In the genomic region with DNA sequence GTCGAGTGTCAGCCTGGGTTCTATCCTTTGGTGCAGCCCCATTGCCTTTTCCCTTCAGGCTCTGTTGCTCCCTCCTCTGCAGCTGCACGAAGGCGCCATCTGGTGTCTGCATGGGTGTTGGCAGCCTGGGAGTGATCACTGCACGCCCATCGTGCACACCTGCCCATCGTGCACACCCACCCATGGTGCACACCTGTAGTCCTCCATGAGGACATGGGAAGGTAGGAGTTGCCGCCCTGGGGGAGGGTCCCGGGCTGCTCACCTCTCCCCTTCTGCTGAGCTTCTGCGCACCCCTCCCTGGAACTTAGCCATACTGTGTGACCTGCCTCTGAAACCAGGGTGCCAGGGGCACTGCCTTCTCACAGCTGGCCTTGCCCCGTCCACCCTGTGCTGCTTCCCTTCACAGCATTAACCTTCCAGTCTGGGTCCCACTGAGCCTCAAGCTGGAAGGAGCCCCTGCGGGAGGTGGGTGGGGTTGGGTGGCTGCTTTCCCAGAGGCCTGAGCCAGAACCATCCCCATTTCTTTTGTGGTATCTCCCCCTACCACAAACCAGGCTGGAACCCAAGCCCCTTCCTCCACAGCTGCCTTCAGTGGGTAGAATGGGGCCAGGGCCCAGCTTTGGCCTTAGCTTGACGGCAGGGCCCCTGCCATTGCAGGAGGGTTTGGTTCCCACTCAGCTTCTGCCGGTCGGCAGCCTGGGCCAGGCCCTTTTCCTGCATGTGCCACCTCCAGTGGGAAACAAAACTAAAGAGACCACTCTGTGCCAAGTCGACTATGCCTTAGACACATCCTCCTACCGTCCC, we compare ENCODE assay signal across 9 cellular contexts. TPM values are rescaled to one million over a fixed set of nuclear protein-coding genes. Genes with fewer than 3 reads are reported as not detected.
DNase-seq lines count a peak whose midpoint lies in the region; ATAC-seq and TF ChIP-seq lines count a peak whose summit lies in the region.
"Had no signal": no experiment of that assay in that cellular context is flagged by ENCODE, and none has a peak within 500 bp of the region (broad histone marks: within the 10 kb centered on the region; RNA-seq: fewer than 3 reads in every experiment).

No MANE protein-coding gene starts in this region.

- peaks cover 1% of the 10 kb centered on the region for H3K4me1 Mint-ChIP-seq in activated CD8-positive, alpha-beta T cell treated with anti-CD3 and anti-CD28 coated beads for 36 hours (ENCODE audit: low read depth)

- DNase-seq in Caki2 (ENCODE audit: low read depth) = peak; percentile 51
- no peak for DNase-seq in HFF-Myc (ENCODE audit: extremely low read depth, low read depth)
- peak; percentile 27 for DNase-seq in NCI-H748 treated with DMSO at 0.1 percent for 48 hours (lab: John Stamatoyannopoulos, UW)
- peak; percentile 87 for DNase-seq in activated CD8-positive, alpha-beta T cell treated with anti-CD3 and anti-CD28 coated beads for 36 hours
- DNase-seq in effector CD4-positive, alpha-beta T cell = peak; percentile 64
- peak; percentile 79 to 84 (median 83) for DNase-seq in mucosa of descending colon
- peak; percentile 88 for DNase-seq in stimulated activated CD8-positive, alpha-beta memory T cell treated with anti-CD3 and anti-CD28 coated beads, Interleukin-4, amount 100 ng/mL, for 48 hours

- no peaks in the 10 kb centered on the region for H3K27me3 Mint-ChIP-seq in activated CD8-positive, alpha-beta T cell treated with anti-CD3 and anti-CD28 coated beads for 36 hours

- peak; percentile 96 for ATAC-seq in activated CD8-positive, alpha-beta T cell treated with anti-CD3 and anti-CD28 coated beads for 36 hours
- ATAC-seq in mucosa of descending colon = peak; percentile 87
- no peak for ATAC-seq in GM18498 (IDR thresholded peaks at IDR 0.05; ENCODE audit: unreplicated experiment)

- H3K4me3 Mint-ChIP-seq in activated CD8-positive, alpha-beta T cell treated with anti-CD3 and anti-CD28 coated beads for 36 hours = no peak overlapping the region
- H3K4me3 Mint-ChIP-seq: T-helper 1 cell treated with Interleukin-12 subunit alpha and Interleukin-12 subunit beta and Interleukin-4 antibody, amounts not matched to agents 30 μg/mL and 1 μg/mL, for 36 hours had no signal

- CTCF ChIA-PET in activated CD8-positive, alpha-beta T cell treated with anti-CD3 and anti-CD28 coated beads for 36 hours (lab: Charles Lee) = interaction anchor here (0.6 to 7.8 kb wide), 19 partner anchors 9 to 260 kb away, joined by 3 to 81 read pairs (median 4); partner anchors contain the start of genes NRN1L and PSKH1

- intact Hi-C loops in activated CD8-positive, alpha-beta T cell treated with anti-CD3 and anti-CD28 coated beads for 36 hours (cut with micrococcal nuclease) = loop anchor here (2.0 to 5.0 kb wide), 2 partner anchors 46 to 111 kb away; no protein-coding TSS in a partner anchor
- intact Hi-C loops in mucosa of descending colon (cut with DNase I, micrococcal nuclease) = loop anchor here in 1 of 2 donors (10.0 kb wide), 1 partner anchor 114 kb away; no protein-coding TSS in a partner anchor

- peaks cover 5% of the 10 kb centered on the region for H3K36me3 ChIP-seq in mucosa of descending colon (ENCODE audit: low read depth)

- H3K36me3 Mint-ChIP-seq in activated CD8-positive, alpha-beta T cell treated with anti-CD3 and anti-CD28 coated beads for 36 hours (ENCODE audit: low read depth) = peaks cover 11% of the 10 kb centered on the region

- POLR2A ChIA-PET in activated CD8-positive, alpha-beta T cell treated with anti-CD3 and anti-CD28 coated beads for 36 hours (lab: Charles Lee) = interaction anchor here (1.2 to 2.0 kb wide), 2 partner anchors 21 to 42 kb away, joined by 4 to 6 read pairs; no protein-coding TSS in a partner anchor

- peak; percentile 95 for TF ChIP-seq CTCF in HFF-Myc (IDR thresholded peaks at IDR 0.05; ENCODE audit: low read depth, low read length, missing control alignments)
- TF ChIP-seq CTCF in activated CD8-positive, alpha-beta T cell treated with anti-CD3 and anti-CD28 coated beads for 36 hours (IDR thresholded peaks at IDR 0.05) = peak; percentile 93
- peak; percentile 63 for TF ChIP-seq CTCF in mucosa of descending colon (IDR thresholded peaks at IDR 0.05)

- in situ Hi-C loops in Caki2 (cut with HindIII; ENCODE audit: low pct_unique_long_range_greater_than_20kb, low sequenced_read_pairs) = no loop called here

- no peak overlapping the region for H3K4me3 ChIP-seq in HFF-Myc (replicated peaks; ENCODE audit: low read depth, low read length)
- H3K4me3 ChIP-seq in mucosa of descending colon = no peak overlapping the region

- H3K27ac Mint-ChIP-seq in activated CD8-positive, alpha-beta T cell treated with anti-CD3 and anti-CD28 coated beads for 36 hours = no peak overlapping the region
- H3K27ac Mint-ChIP-seq: T-helper 1 cell treated with Interleukin-12 subunit alpha and Interleukin-12 subunit beta and Interleukin-4 antibody, amounts not matched to agents 30 μg/mL and 1 μg/mL, for 36 hours had no signal

- no peaks in the 10 kb centered on the region for H3K9me3 Mint-ChIP-seq in activated CD8-positive, alpha-beta T cell treated with anti-CD3 and anti-CD28 coated beads for 36 hours
- H3K9me3 Mint-ChIP-seq: T-helper 1 cell treated with Interleukin-12 subunit alpha and Interleukin-12 subunit beta and Interleukin-4 antibody, amounts not matched to agents 30 μg/mL and 1 μg/mL, for 36 hours had no signal

- H3K9me3 ChIP-seq in mucosa of descending colon = no peaks in the 10 kb centered on the region

- H3K4me1 ChIP-seq in mucosa of descending colon (ENCODE audit: low read depth) = no peaks in the 10 kb centered on the region

RNA-seq across cellular contexts. Expression of gene CTRL, which starts 2.9 kb away (rescaled TPM):
- total RNA-seq in Caki2 (2014; rRNA removed; shearing (Covaris generic); ENCODE audit: low replicate concordance) = 1.1 TPM in 1 of 2 replicates, not detected in the other
- 1 to 10 TPM; 3.8 to 3.9 TPM for total RNA-seq in activated CD8-positive, alpha-beta T cell treated with anti-CD3 and anti-CD28 coated beads for 36 hours
- total RNA-seq in mucosa of descending colon = 1 to 10 TPM in 1 of 3 donors, under 1 TPM in 2; 0.61 to 2.3 (median 0.80) TPM

RNA-seq across cellular contexts. Expression of gene PSMB10, which starts 7.9 kb away (rescaled TPM):
- 28.8 and 62.9 TPM in 2 replicates for total RNA-seq in Caki2 (2014; rRNA removed; shearing (Covaris generic); ENCODE audit: low replicate concordance)
- 100 to 1,000 TPM; 205 to 206 TPM for total RNA-seq in activated CD8-positive, alpha-beta T cell treated with anti-CD3 and anti-CD28 coated beads for 36 hours
- 100 to 1,000 TPM in 2 of 3 donors, 10 to 100 TPM in 1; 96.9 to 175 (median 139) TPM for total RNA-seq in mucosa of descending colon

RNA-seq across cellular contexts. Expression of gene LCAT, which starts 15.2 kb away (rescaled TPM):
- total RNA-seq in Caki2 (2014; rRNA removed; shearing (Covaris generic); ENCODE audit: low replicate concordance) = 1.7 and 4.6 TPM in 2 replicates
- total RNA-seq in activated CD8-positive, alpha-beta T cell treated with anti-CD3 and anti-CD28 coated beads for 36 hours = 10 to 100 TPM; 10.6 to 14.3 TPM
- 10 to 100 TPM in 1 of 3 donors, 1 to 10 TPM in 2; 2.2 to 20.3 (median 9.4) TPM for total RNA-seq in mucosa of descending colon

RNA-seq across cellular contexts. Expression of gene PSKH1, which starts 35.7 kb away (rescaled TPM):
- 18.0 and 25.9 TPM in 2 replicates for total RNA-seq in Caki2 (2014; rRNA removed; shearing (Covaris generic); ENCODE audit: low replicate concordance)
- 1 to 10 TPM; 8.4 to 8.5 TPM for total RNA-seq in activated CD8-positive, alpha-beta T cell treated with anti-CD3 and anti-CD28 coated beads for 36 hours
- total RNA-seq in mucosa of descending colon = 10 to 100 TPM; 33.8 to 43.3 (median 38.1) TPM

RNA-seq across cellular contexts. Expression of gene SLC12A4, which starts 39.7 kb away (rescaled TPM):
- 19.8 and 49.8 TPM in 2 replicates for total RNA-seq in Caki2 (2014; rRNA removed; shearing (Covaris generic); ENCODE audit: low replicate concordance)
- 10 to 100 TPM; 32.5 to 38.0 TPM for total RNA-seq in activated CD8-positive, alpha-beta T cell treated with anti-CD3 and anti-CD28 coated beads for 36 hours
- 10 to 100 TPM in 2 of 3 donors, 1 to 10 TPM in 1; 4.0 to 68.5 (median 22.2) TPM for total RNA-seq in mucosa of descending colon
